ENCODE assay signal across 11 cellular contexts in genomic region chr13:70098669-70099068, GRCh38. TPM values are rescaled to one million over a fixed set of nuclear protein-coding genes. Genes with fewer than 3 reads are reported as not detected.
A peak's percentile ranks its signal among the peaks of the same experiment; 100 is the strongest.
DNase-seq lines count a peak whose midpoint lies in the region; ATAC-seq and TF ChIP-seq lines count a peak whose summit lies in the region.
"Had no signal": no experiment of that assay in that cellular context is flagged by ENCODE, and none has a peak within 500 bp of the region (broad histone marks: within the 10 kb centered on the region; RNA-seq: fewer than 3 reads in every experiment).

No MANE protein-coding gene starts in this region.

- H3K27ac ChIP-seq in liver (ENCODE audit: low read depth in 1 of 2, low read length in 2 of 2) = no peak overlapping the region

- 25% methylated on average over 1 of the region's 1 CpG for WGBS in liver

- H3K9ac ChIP-seq in liver (ENCODE audit: low read depth in 1 of 2, low read length in 2 of 2) = no peak overlapping the region

- H3K9me3 ChIP-seq in liver (ENCODE audit: control insufficient read depth in 4 of 4, low read length in 3 of 4) = no peaks in the 10 kb centered on the region

- H3K4me3 ChIP-seq in Jurkat, Clone E6-1 (ENCODE audit: low read length) = no peak overlapping the region
- H3K4me3 ChIP-seq in liver (ENCODE audit: low read depth in 1 of 3, low read length in 3 of 3) = no peak overlapping the region

- no peak for ATAC-seq in HG03135 (IDR thresholded peaks at IDR 0.05; ENCODE audit: unreplicated experiment)
- ATAC-seq: effector memory CD8-positive, alpha-beta T cell; stimulated activated naive CD8-positive, alpha-beta T cell treated with anti-CD3 and anti-CD28 coated beads, Interleukin-15, Interleukin-2, amounts not matched to agents 100 U/mL and 50 U/mL, for 24 hours had no signal

- no peaks in the 10 kb centered on the region for H3K36me3 ChIP-seq in liver (ENCODE audit: control insufficient read depth in 4 of 4, insufficient read depth in 3 of 4, low read depth in 1 of 4, low read length in 3 of 4)

- TF ChIP-seq RAD21 in liver (IDR thresholded peaks at IDR 0.05) = peak; percentile 19 to 29

- DNase-seq in GM10266 (ENCODE audit: extremely low spot score) (no peak), SW480 (ENCODE audit: low spot score) (peak; percentile 26), 8988T (no peak), AG08395 (ENCODE audit: low spot score) (no peak)
- peak; percentile 3 for DNase-seq in Jurkat, Clone E6-1 (ENCODE audit: low read depth, low spot score)
- DNase-seq: activated T-cell treated with anti-CD3 and anti-CD28 coated beads, Interleukin-2, amount 50 U/mL, for 1 hour; effector memory CD8-positive, alpha-beta T cell; stimulated activated naive CD8-positive, alpha-beta T cell treated with anti-CD3 and anti-CD28 coated beads, Interleukin-15, Interleukin-2, amounts not matched to agents 100 U/mL and 50 U/mL, for 24 hours had no signal

- peak; percentile 36 for TF ChIP-seq CTCF in GM10266 (IDR thresholded peaks at IDR 0.05; ENCODE audit: control insufficient read depth, insufficient read depth, low read depth, missing control alignments)
- TF ChIP-seq CTCF in liver (IDR thresholded peaks at IDR 0.05; ENCODE audit: low read depth, low read length, missing input control) = peak; percentile 23

- H3K27me3 ChIP-seq in liver (ENCODE audit: control insufficient read depth in 4 of 4, insufficient read depth in 4 of 4, low read length in 3 of 4) = no peaks in the 10 kb centered on the region

- H3K4me1 ChIP-seq in liver (ENCODE audit: control insufficient read depth in 4 of 4, insufficient read depth in 4 of 4, low read length in 3 of 4) = no peaks in the 10 kb centered on the region

TF ChIP-seq in liver, 16 proteins besides CTCF, POLR2A, EP300 and RAD21:
- TF ChIP-seq NR2F2 (IDR thresholded peaks at IDR 0.05) (no peak), YY1 (IDR thresholded peaks at IDR 0.05) (no peak), GABPA (IDR thresholded peaks at IDR 0.05 in 1 of 2, conservative IDR thresholded peaks at IDR 0.05 in 1 of 2) (no peak), REST (IDR thresholded peaks at IDR 0.05) (no peak), TAF1 (conservative IDR thresholded peaks at IDR 0.05) (no peak), RXRA (IDR thresholded peaks at IDR 0.05) (no peak), FOXA2 (IDR thresholded peaks at IDR 0.05) (no peak)
- TF ChIP-seq, protein P1, sequence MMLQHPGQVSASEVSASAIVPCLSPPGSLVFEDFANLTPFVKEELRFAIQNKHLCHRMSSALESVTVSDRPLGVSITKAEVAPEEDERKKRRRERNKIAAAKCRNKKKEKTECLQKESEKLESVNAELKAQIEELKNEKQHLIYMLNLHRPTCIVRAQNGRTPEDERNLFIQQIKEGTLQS (IDR thresholded peaks at IDR 0.05) = no peak
- TF ChIP-seq, protein P2, sequence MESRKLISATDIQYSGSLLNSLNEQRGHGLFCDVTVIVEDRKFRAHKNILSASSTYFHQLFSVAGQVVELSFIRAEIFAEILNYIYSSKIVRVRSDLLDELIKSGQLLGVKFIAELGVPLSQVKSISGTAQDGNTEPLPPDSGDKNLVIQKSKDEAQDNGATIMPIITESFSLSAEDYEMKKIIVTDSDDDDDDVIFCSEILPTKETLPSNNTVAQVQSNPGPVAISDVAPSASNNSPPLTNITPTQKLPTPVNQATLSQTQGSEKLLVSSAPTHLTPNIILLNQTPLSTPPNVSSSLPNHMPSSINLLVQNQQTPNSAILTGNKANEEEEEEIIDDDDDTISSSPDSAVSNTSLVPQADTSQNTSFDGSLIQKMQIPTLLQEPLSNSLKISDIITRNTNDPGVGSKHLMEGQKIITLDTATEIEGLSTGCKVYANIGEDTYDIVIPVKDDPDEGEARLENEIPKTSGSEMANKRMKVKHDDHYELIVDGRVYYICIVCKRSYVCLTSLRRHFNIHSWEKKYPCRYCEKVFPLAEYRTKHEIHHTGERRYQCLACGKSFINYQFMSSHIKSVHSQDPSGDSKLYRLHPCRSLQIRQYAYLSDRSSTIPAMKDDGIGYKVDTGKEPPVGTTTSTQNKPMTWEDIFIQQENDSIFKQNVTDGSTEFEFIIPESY (IDR thresholded peaks at IDR 0.05) = no peak

RNA-seq across cellular contexts. Expression of gene ATXN8OS, which starts 9.0 kb away (rescaled TPM):
- not detected for polyA plus RNA-seq in Jurkat, Clone E6-1 (2012; ENCODE audit: insufficient read depth, insufficient read length)
- not detected for total RNA-seq in liver
- not detected for polyA plus RNA-seq in liver
- total RNA-seq: skeletal muscle tissue had no signal

RNA-seq across cellular contexts. Expression of gene KLHL1, which starts 9.6 kb away (rescaled TPM):
- polyA plus RNA-seq in Jurkat, Clone E6-1 (2012; ENCODE audit: insufficient read depth, insufficient read length) = not detected
- not detected for total RNA-seq in liver
- polyA plus RNA-seq in liver = not detected
- total RNA-seq: skeletal muscle tissue had no signal

Comparison
In these comparisons a context has a peak if more than half of its experiments do, and no peak if none do; other contexts are left out.
1. DNase-seq: peak in Jurkat, Clone E6-1 (single experiment) and SW480 (single experiment); none in GM10266 (single experiment), 8988T (single experiment) and AG08395 (single experiment).